ENCODE assay signal across 9 cellular contexts in genomic region chr22:44623771-44624510, GRCh38.
DNase-seq lines count a peak whose midpoint lies in the region; ATAC-seq and TF ChIP-seq lines count a peak whose summit lies in the region.
"Had no signal": no experiment of that assay in that cellular context is flagged by ENCODE, and none has a peak within 500 bp of the region (broad histone marks: within the 10 kb centered on the region; RNA-seq: fewer than 3 reads in every experiment).

No MANE protein-coding gene starts in this region.

- CTCF ChIA-PET in activated naive CD4-positive, alpha-beta T cell treated with anti-CD3 and anti-CD28 coated beads for 36 hours (lab: Charles Lee): interaction anchor here (5.0 kb wide), 1 partner anchor 630 kb away, joined by 46 read pairs; no protein-coding TSS in a partner anchor

- intact Hi-C loops in activated naive CD4-positive, alpha-beta T cell treated with anti-CD3 and anti-CD28 coated beads for 36 hours (cut with micrococcal nuclease): loop anchor here (5.0 to 10.0 kb wide), 2 partner anchors 289 to 442 kb away; partner anchors contain the start of gene PARVG

- H3K36me3 Mint-ChIP-seq in activated naive CD4-positive, alpha-beta T cell treated with anti-CD3 and anti-CD28 coated beads for 36 hours (ENCODE audit: low read depth): no peaks in the 10 kb centered on the region
- no peaks in the 10 kb centered on the region for H3K36me3 Mint-ChIP-seq in stimulated activated naive B cell treated with anti-CD40 and anti-IgM and Interleukin-4, amounts not matched to agents 10 μg/mL and 1 μg/mL and 100 μg/mL, for 72 hours

- H3K27me3 Mint-ChIP-seq in activated naive CD4-positive, alpha-beta T cell treated with anti-CD3 and anti-CD28 coated beads for 36 hours (ENCODE audit: low read depth): no peaks in the 10 kb centered on the region
- peaks cover 35 to 40% of the 10 kb centered on the region in 2 donors for H3K27me3 Mint-ChIP-seq in stimulated activated naive B cell treated with anti-CD40 and anti-IgM and Interleukin-4, amounts not matched to agents 10 μg/mL and 1 μg/mL and 100 μg/mL, for 72 hours

- peak; percentile 64 for TF ChIP-seq CTCF in epithelial cell of esophagus (IDR thresholded peaks at IDR 0.05; ENCODE audit: insufficient read depth, low read depth, low read length, missing control alignments)

- H3K27ac Mint-ChIP-seq in activated naive CD4-positive, alpha-beta T cell treated with anti-CD3 and anti-CD28 coated beads for 36 hours: no peak overlapping the region
- peak overlapping the region; percentile 45 for H3K27ac Mint-ChIP-seq in stimulated activated naive B cell treated with anti-CD40 and anti-IgM and Interleukin-4, amounts not matched to agents 10 μg/mL and 1 μg/mL and 100 μg/mL, for 72 hours

- H3K4me3 Mint-ChIP-seq in activated naive CD4-positive, alpha-beta T cell treated with anti-CD3 and anti-CD28 coated beads for 36 hours: no peak overlapping the region
- no peak overlapping the region for H3K4me3 Mint-ChIP-seq in stimulated activated naive B cell treated with anti-CD40 and anti-IgM and Interleukin-4, amounts not matched to agents 10 μg/mL and 1 μg/mL and 100 μg/mL, for 72 hours

- DNase-seq in activated naive CD4-positive, alpha-beta T cell treated with anti-CD3 and anti-CD28 coated beads for 36 hours: peak; percentile 19
- DNase-seq in activated naive CD4-positive, alpha-beta T cell treated with Interleukin-2 at 50 U/mL for 16 hours: no peak
- peak; percentile 30 for DNase-seq in NOMO-1 treated with DMSO at 0.1 percent for 48 hours (lab: John Stamatoyannopoulos, UW; ENCODE audit: unreplicated experiment)
- DNase-seq in epithelial cell of esophagus (ENCODE audit: low read depth): peak; percentile 57
- DNase-seq in stimulated activated naive B cell treated with anti-CD40 and anti-IgM and Interleukin-4, amounts not matched to agents 10 μg/mL and 1 μg/mL and 100 μg/mL, for 72 hours: no peak
- no peak for DNase-seq in activated gamma-delta T cell treated with Interleukin-2 at 50 U/mL for 16 hours
- no peak for DNase-seq in NCI-H128 (lab: John Stamatoyannopoulos, UW; ENCODE audit: unreplicated experiment)
- DNase-seq: GF-D8 had no signal

- no peak overlapping the region for H3K4me3 ChIP-seq in epithelial cell of esophagus (ENCODE audit: low read length)

- peaks cover 8% of the 10 kb centered on the region for H3K4me1 Mint-ChIP-seq in activated naive CD4-positive, alpha-beta T cell treated with anti-CD3 and anti-CD28 coated beads for 36 hours (ENCODE audit: low read depth)
- peaks cover 0 to 4% of the 10 kb centered on the region in 2 donors for H3K4me1 Mint-ChIP-seq in stimulated activated naive B cell treated with anti-CD40 and anti-IgM and Interleukin-4, amounts not matched to agents 10 μg/mL and 1 μg/mL and 100 μg/mL, for 72 hours

- H3K9me3 Mint-ChIP-seq in activated naive CD4-positive, alpha-beta T cell treated with anti-CD3 and anti-CD28 coated beads for 36 hours: no peaks in the 10 kb centered on the region
- no peaks in the 10 kb centered on the region for H3K9me3 Mint-ChIP-seq in stimulated activated naive B cell treated with anti-CD40 and anti-IgM and Interleukin-4, amounts not matched to agents 10 μg/mL and 1 μg/mL and 100 μg/mL, for 72 hours

- ATAC-seq in stimulated activated naive B cell treated with anti-CD40 and anti-IgM and Interleukin-4, amounts not matched to agents 10 μg/mL and 1 μg/mL and 100 μg/mL, for 72 hours (replicated peaks): peak; percentile 44 to 57
- no peak for ATAC-seq in GM18498 (IDR thresholded peaks at IDR 0.05; ENCODE audit: unreplicated experiment)

Comparison
In these comparisons a context has a peak if more than half of its experiments do, and no peak if none do; other contexts are left out.
1. DNase-seq: peak in activated naive CD4-positive, alpha-beta T cell treated with anti-CD3 and anti-CD28 coated beads for 36 hours (single experiment), NOMO-1 treated with DMSO at 0.1 percent for 48 hours (single experiment) and epithelial cell of esophagus (single experiment); none in activated naive CD4-positive, alpha-beta T cell treated with Interleukin-2 at 50 U/mL for 16 hours (single experiment), stimulated activated naive B cell treated with anti-CD40 and anti-IgM and Interleukin-4, amounts not matched to agents 10 μg/mL and 1 μg/mL and 100 μg/mL, for 72 hours (single experiment), activated gamma-delta T cell treated with Interleukin-2 at 50 U/mL for 16 hours (single experiment) and NCI-H128 (single experiment).